9 cellular contexts compared by ENCODE assay signal in genomic region chr1:206544562-206545257, GRCh38. TPM values are rescaled to one million over a fixed set of nuclear protein-coding genes. Genes with fewer than 3 reads are reported as not detected.
DNase-seq lines count a peak whose midpoint lies in the region; ATAC-seq and TF ChIP-seq lines count a peak whose summit lies in the region.
"Had no signal": no experiment of that assay in that cellular context is flagged by ENCODE, and none has a peak within 500 bp of the region (broad histone marks: within the 10 kb centered on the region; RNA-seq: fewer than 3 reads in every experiment).

No MANE protein-coding gene starts in this region.

- H3K9me3 ChIP-seq in PC-3 (ENCODE audit: low read length) (no peaks in the 10 kb centered on the region), neuronal stem cell (replicated peaks in 1 of 2; ENCODE audit: control insufficient read depth in 2 of 2, insufficient read depth in 1 of 2, low read depth in 1 of 2, low read length in 2 of 2) (peaks cover 0 to 3% of the 10 kb centered on the region in 2 donors), thoracic aorta (no peaks in the 10 kb centered on the region)

- DNase-seq in EH (ENCODE audit: low read depth): peak; percentile 58
- peak in 54 of 76 experiments; percentile 4 to 73 (median 38) for DNase-seq in HUDEP-2 (lab: John Stamatoyannopoulos, UW; ENCODE audit: unreplicated experiment in 76 of 76)
- DNase-seq in PC-3: peak; percentile 93
- DNase-seq in activated T-cell treated with anti-CD3 and anti-CD28 coated beads, Interleukin-2, amount 50 U/mL, for 4 hours: peak; percentile 87
- DNase-seq in fibroblast of mammary gland (ENCODE audit: low read depth): peak; percentile 46
- DNase-seq in neuronal stem cell (ENCODE audit: low spot score): peak; percentile 80
- peak; percentile 32 for DNase-seq in thoracic aorta (ENCODE audit: low spot score)

- no peak overlapping the region for H3K18ac ChIP-seq in neuronal stem cell (ENCODE audit: low read length)

- POLR2A ChIA-PET in PC-3 (lab: Charles Lee; ENCODE audit: unreplicated experiment): interaction anchor here (0.6 kb wide), 1 partner anchor 14 kb away, joined by 4 read pairs; no protein-coding TSS in a partner anchor

- H3K4me3 Mint-ChIP-seq in activated T-cell treated with anti-CD3 and anti-CD28 coated beads, Interleukin-2, amount 50 U/mL, for 4 hours: no peak overlapping the region

- H2AFZ ChIP-seq in PC-3 (ENCODE audit: low read length) (0 out of 2 replicates have a peak overlapping the region, but pooled peaks have one; percentile 9), neuronal stem cell (ENCODE audit: low read length) (peak overlapping the region; percentile 49)

- H2AK5ac ChIP-seq in neuronal stem cell (ENCODE audit: low read depth, low read length): no peak overlapping the region

- H3K9me2 ChIP-seq in PC-3 (replicated peaks; ENCODE audit: low read length): no peaks in the 10 kb centered on the region

- H2BK15ac ChIP-seq in neuronal stem cell (ENCODE audit: low read length): no peak overlapping the region

- H2BK5ac ChIP-seq in neuronal stem cell (ENCODE audit: low read length): no peak overlapping the region

- H3K27me3 Mint-ChIP-seq in activated T-cell treated with anti-CD3 and anti-CD28 coated beads, Interleukin-2, amount 50 U/mL, for 4 hours (ENCODE audit: low read depth): no peaks in the 10 kb centered on the region

- H3K27me3 ChIP-seq in PC-3 (ENCODE audit: low read length) (no peaks in the 10 kb centered on the region), neuronal stem cell (ENCODE audit: control insufficient read depth in 3 of 3, insufficient read depth in 3 of 3, low read depth in 1 of 3, low read length in 3 of 3) (peaks cover 0 to 15% (median 0%) of the 10 kb centered on the region in 3 experiments), thoracic aorta (replicated peaks; ENCODE audit: insufficient read depth) (no peaks in the 10 kb centered on the region)

- no CpG with 5 or more reads among the region's 9 CpGs for WGBS in neuronal stem cell (ENCODE audit: extremely low coverage in 2 of 2, insufficient read length in 2 of 2, insufficient replicate concordance in 1 of 2), 2 donors

- no TSS peak for BruUV-seq in PC-3 (replicated peaks; lab: Mats Ljungman, UMichigan)

- no peak overlapping the region for H3K4ac ChIP-seq in neuronal stem cell (ENCODE audit: low read length)

- H3F3A ChIP-seq in PC-3 (ENCODE audit: low read length, unreplicated experiment): no peaks in the 10 kb centered on the region

- H3K9ac ChIP-seq in PC-3 (ENCODE audit: low read length): no peak overlapping the region
- H3K9ac ChIP-seq in neuronal stem cell (ENCODE audit: low read depth, low read length, poor library complexity): no peak overlapping the region

- H3K4me1 Mint-ChIP-seq in activated T-cell treated with anti-CD3 and anti-CD28 coated beads, Interleukin-2, amount 50 U/mL, for 4 hours (ENCODE audit: low read depth): peaks cover 15% of the 10 kb centered on the region

- no peaks in the 10 kb centered on the region for H3K9me3 Mint-ChIP-seq in activated T-cell treated with anti-CD3 and anti-CD28 coated beads, Interleukin-2, amount 50 U/mL, for 4 hours

- H3K4me2 ChIP-seq in PC-3 (ENCODE audit: low read length): no peak overlapping the region
- H3K4me2 ChIP-seq in neuronal stem cell (ENCODE audit: insufficient read depth, low read length, poor library complexity, severe bottlenecking): no peak overlapping the region

- no peak overlapping the region for H3K23ac ChIP-seq in neuronal stem cell (ENCODE audit: low read depth, low read length, poor library complexity)

- no peaks in the 10 kb centered on the region for H4K20me1 ChIP-seq in PC-3 (ENCODE audit: low read length)

- H3K36me3 ChIP-seq in PC-3 (ENCODE audit: low read depth, low read length) (no peaks in the 10 kb centered on the region), neuronal stem cell (replicated peaks in 1 of 2; ENCODE audit: control insufficient read depth in 2 of 2, insufficient read depth in 2 of 2, low read length in 2 of 2) (no peaks in the 10 kb centered on the region), thoracic aorta (no peaks in the 10 kb centered on the region)

- H3K79me2 ChIP-seq in PC-3 (ENCODE audit: low read length): no peaks in the 10 kb centered on the region

- H3K36me3 Mint-ChIP-seq in activated T-cell treated with anti-CD3 and anti-CD28 coated beads, Interleukin-2, amount 50 U/mL, for 4 hours (ENCODE audit: insufficient read depth): no peaks in the 10 kb centered on the region

- CTCF ChIA-PET in PC-3 (lab: Charles Lee): interaction anchor here (0.5 to 1.4 kb wide), 15 partner anchors 11 to 81 kb away, joined by 3 to 11 read pairs (median 4); no protein-coding TSS in a partner anchor

- H3K14ac ChIP-seq in neuronal stem cell (ENCODE audit: low read length): no peak overlapping the region

- peak; percentile 76 for ATAC-seq in PC-3
- ATAC-seq in activated T-cell treated with anti-CD3 and anti-CD28 coated beads, Interleukin-2, amount 50 U/mL, for 4 hours: peak; percentile 91 to 93
- no peak for ATAC-seq in thoracic aorta (ENCODE audit: insufficient number of reproducible peaks, low FRiP score, low read depth)
- no peak for ATAC-seq in HG03135 (IDR thresholded peaks at IDR 0.05; ENCODE audit: unreplicated experiment)

- H4K91ac ChIP-seq in neuronal stem cell (ENCODE audit: low read depth, low read length, poor library complexity): no peak overlapping the region

- intact Hi-C loops in PC-3 (cut with micrococcal nuclease): loop anchor here (1.0 kb wide), 1 partner anchor 39 kb away; no protein-coding TSS in a partner anchor

- no peak overlapping the region for H3K4me3 ChIP-seq in PC-3 (ENCODE audit: low read length)
- H3K4me3 ChIP-seq in fibroblast of mammary gland (ENCODE audit: control insufficient read depth, low read depth, low read length): no peak overlapping the region
- H3K4me3 ChIP-seq in neuronal stem cell (ENCODE audit: low read length in 2 of 2): no peak overlapping the region
- H3K4me3 ChIP-seq in thoracic aorta: no peak overlapping the region

- H3K27ac ChIP-seq in PC-3 (ENCODE audit: low read length): no peak overlapping the region
- H3K27ac ChIP-seq in neuronal stem cell (replicated peaks; ENCODE audit: low read length): no peak overlapping the region
- no peak overlapping the region for H3K27ac ChIP-seq in thoracic aorta
- H3K27ac ChIP-seq: epithelial cell of prostate had no signal

- no peak overlapping the region for H2BK12ac ChIP-seq in neuronal stem cell (ENCODE audit: low read length)

- no peaks in the 10 kb centered on the region for H3K79me1 ChIP-seq in neuronal stem cell (ENCODE audit: low read depth, low read length)

- no peak overlapping the region for H2BK120ac ChIP-seq in neuronal stem cell (ENCODE audit: low read depth, low read length)

- no peak overlapping the region for H4K8ac ChIP-seq in neuronal stem cell (ENCODE audit: low read depth, low read length)

- H3K4me1 ChIP-seq in PC-3 (ENCODE audit: insufficient read depth, low read length) (0 out of 2 replicates have a peak, but pooled peaks cover 8% of the 10 kb centered on the region), neuronal stem cell (ENCODE audit: control insufficient read depth in 2 of 2, insufficient read depth in 1 of 2, low read depth in 1 of 2, low read length in 2 of 2) (peaks cover 5 to 6% of the 10 kb centered on the region in 2 donors), thoracic aorta (ENCODE audit: control insufficient read depth in 1 of 2, low read depth in 2 of 2) (peaks cover 8 to 13% of the 10 kb centered on the region in 2 donors)

- TF ChIP-seq CTCF in PC-3 (conservative IDR thresholded peaks at IDR 0.05; ENCODE audit: low read depth, low read length) (peak; percentile 99), fibroblast of mammary gland (conservative IDR thresholded peaks at IDR 0.05; ENCODE audit: control insufficient read depth, insufficient read depth, low read depth, low read length) (peak; percentile 82), thoracic aorta (IDR thresholded peaks at IDR 0.05) (peak; percentile 87)

RNA-seq across cellular contexts. Expression of gene RASSF5, which starts 37.4 kb away (rescaled TPM):
- 15.5 and 16.0 TPM in 2 replicates for total RNA-seq in PC-3 (2014; rRNA removed)
- total RNA-seq in activated T-cell treated with anti-CD3 and anti-CD28 coated beads, Interleukin-2, amount 50 U/mL, for 4 hours: 100 to 1,000 TPM; 179 to 227 (median 216) TPM
- 0.50 TPM for polyA plus RNA-seq in neuronal stem cell (2013, experiment 1 of 2)
- polyA plus RNA-seq in neuronal stem cell (2013, experiment 2 of 2): 0.51 TPM
- total RNA-seq in thoracic aorta: 10 to 100 TPM; 21.7 to 22.8 TPM

Comparison
In these comparisons a context has a peak if more than half of its experiments do, and no peak if none do; other contexts are left out.
1. DNase-seq: peak in every context shown above with its lines; median percentile 93 in PC-3; 87 in activated T-cell treated with anti-CD3 and anti-CD28 coated beads, Interleukin-2, amount 50 U/mL, for 4 hours; 80 in neuronal stem cell; 58 in EH; 46 in fibroblast of mammary gland; 38 in HUDEP-2; 32 in thoracic aorta.
2. ATAC-seq: peak in PC-3 (single experiment) and activated T-cell treated with anti-CD3 and anti-CD28 coated beads, Interleukin-2, amount 50 U/mL, for 4 hours (2 of 2); none in thoracic aorta (single experiment) and HG03135 (single experiment).
3. RNA of gene RASSF5, which starts 37.4 kb away (total RNA-seq): 179 to 227 TPM in activated T-cell treated with anti-CD3 and anti-CD28 coated beads, Interleukin-2, amount 50 U/mL, for 4 hours; 21.7 to 22.8 TPM in thoracic aorta and 15.5 to 16.0 TPM in PC-3; every median in the first group is over 4 times any median in the second.
4. Peak in every context shown above with its lines, with median percentiles within 50 percentile points of each other: CTCF ChIP-seq.